1 cellular context compared by ENCODE assay signal in the genomic region with DNA sequence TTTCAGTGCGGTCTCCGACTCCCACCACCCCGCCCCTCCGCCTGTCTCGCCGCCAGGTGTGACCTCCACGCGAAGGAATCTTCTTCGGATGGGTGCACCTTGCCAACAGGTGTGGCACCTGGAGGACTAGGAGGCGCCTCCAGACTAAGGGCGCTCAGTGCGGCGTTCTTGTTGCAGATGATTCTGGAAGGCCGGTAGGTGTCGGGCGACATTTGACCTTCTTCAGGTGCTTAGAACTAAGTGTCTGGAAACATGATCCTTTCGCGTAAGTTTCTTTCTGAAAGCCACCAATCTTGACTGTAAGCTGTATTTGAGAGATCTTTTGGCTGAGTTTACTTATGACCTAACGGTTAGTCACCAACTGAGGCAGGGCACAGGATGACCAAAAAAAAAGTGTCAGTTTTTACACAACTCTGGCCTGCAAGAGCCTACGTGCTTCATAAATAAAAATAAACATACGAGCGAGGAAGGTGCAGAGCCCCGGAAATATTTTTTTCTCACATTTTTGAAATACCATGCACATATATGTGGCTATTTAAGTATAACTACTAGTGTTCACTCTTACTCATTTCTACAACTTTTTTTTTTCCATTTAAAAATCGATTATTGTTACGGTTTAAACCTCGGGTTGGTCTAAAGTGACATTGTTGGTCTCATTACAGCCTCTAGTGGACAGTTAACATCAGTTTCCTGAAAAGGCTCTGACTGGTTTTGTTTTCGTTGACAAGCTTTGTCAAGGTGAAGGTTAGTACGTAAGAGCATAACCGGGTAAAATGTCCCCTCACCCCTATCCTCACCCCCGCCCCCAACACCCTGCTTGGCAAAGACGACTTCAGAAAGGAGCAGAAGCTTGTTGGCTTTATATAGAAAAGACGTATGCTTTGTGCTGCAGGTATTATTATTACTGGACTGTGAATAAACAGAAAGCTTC.
TF ChIP-seq lines count a peak whose summit lies in the region.

No MANE protein-coding gene starts in this region.

TF ChIP-seq in SK-N-SH, 30 proteins besides CTCF, POLR2A, EP300 and RAD21 (continued from another document):
- TF ChIP-seq, protein P1, sequence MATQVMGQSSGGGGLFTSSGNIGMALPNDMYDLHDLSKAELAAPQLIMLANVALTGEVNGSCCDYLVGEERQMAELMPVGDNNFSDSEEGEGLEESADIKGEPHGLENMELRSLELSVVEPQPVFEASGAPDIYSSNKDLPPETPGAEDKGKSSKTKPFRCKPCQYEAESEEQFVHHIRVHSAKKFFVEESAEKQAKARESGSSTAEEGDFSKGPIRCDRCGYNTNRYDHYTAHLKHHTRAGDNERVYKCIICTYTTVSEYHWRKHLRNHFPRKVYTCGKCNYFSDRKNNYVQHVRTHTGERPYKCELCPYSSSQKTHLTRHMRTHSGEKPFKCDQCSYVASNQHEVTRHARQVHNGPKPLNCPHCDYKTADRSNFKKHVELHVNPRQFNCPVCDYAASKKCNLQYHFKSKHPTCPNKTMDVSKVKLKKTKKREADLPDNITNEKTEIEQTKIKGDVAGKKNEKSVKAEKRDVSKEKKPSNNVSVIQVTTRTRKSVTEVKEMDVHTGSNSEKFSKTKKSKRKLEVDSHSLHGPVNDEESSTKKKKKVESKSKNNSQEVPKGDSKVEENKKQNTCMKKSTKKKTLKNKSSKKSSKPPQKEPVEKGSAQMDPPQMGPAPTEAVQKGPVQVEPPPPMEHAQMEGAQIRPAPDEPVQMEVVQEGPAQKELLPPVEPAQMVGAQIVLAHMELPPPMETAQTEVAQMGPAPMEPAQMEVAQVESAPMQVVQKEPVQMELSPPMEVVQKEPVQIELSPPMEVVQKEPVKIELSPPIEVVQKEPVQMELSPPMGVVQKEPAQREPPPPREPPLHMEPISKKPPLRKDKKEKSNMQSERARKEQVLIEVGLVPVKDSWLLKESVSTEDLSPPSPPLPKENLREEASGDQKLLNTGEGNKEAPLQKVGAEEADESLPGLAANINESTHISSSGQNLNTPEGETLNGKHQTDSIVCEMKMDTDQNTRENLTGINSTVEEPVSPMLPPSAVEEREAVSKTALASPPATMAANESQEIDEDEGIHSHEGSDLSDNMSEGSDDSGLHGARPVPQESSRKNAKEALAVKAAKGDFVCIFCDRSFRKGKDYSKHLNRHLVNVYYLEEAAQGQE (IDR thresholded peaks at IDR 0.05; ENCODE audit: low read depth, low read length), result no peak
- TF ChIP-seq JUND (IDR thresholded peaks at IDR 0.05), result peak; percentile 64
- no peak for TF ChIP-seq EZH2phosphoT487 (IDR thresholded peaks at IDR 0.05; ENCODE audit: borderline replicate concordance, low read depth)
- TF ChIP-seq SIN3A (IDR thresholded peaks at IDR 0.05; ENCODE audit: borderline replicate concordance, low read depth, low read length), result peak; percentile 31; the same call in 1 of the 2 replicates
- TF ChIP-seq YY1 (IDR thresholded peaks at IDR 0.05; ENCODE audit: low read depth), result no peak
- TF ChIP-seq, protein P2, sequence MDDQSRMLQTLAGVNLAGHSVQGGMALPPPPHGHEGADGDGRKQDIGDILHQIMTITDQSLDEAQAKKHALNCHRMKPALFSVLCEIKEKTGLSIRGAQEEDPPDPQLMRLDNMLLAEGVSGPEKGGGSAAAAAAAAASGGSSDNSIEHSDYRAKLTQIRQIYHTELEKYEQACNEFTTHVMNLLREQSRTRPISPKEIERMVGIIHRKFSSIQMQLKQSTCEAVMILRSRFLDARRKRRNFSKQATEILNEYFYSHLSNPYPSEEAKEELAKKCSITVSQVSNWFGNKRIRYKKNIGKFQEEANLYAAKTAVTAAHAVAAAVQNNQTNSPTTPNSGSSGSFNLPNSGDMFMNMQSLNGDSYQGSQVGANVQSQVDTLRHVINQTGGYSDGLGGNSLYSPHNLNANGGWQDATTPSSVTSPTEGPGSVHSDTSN (IDR thresholded peaks at IDR 0.05), result peak; percentile 31; the same call in 1 of the 2 replicates
- TF ChIP-seq, protein P3, sequence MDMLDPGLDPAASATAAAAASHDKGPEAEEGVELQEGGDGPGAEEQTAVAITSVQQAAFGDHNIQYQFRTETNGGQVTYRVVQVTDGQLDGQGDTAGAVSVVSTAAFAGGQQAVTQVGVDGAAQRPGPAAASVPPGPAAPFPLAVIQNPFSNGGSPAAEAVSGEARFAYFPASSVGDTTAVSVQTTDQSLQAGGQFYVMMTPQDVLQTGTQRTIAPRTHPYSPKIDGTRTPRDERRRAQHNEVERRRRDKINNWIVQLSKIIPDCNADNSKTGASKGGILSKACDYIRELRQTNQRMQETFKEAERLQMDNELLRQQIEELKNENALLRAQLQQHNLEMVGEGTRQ (IDR thresholded peaks at IDR 0.05; ENCODE audit: borderline replicate concordance, low read depth, low read length), result no peak
- TF ChIP-seq RCOR1 (IDR thresholded peaks at IDR 0.05; ENCODE audit: low read length), result no peak
- TF ChIP-seq FOSL2 (IDR thresholded peaks at IDR 0.05; ENCODE audit: borderline replicate concordance, low read depth), result peak; percentile 74; the same call in 1 of the 2 replicates
- TF ChIP-seq, protein P4, sequence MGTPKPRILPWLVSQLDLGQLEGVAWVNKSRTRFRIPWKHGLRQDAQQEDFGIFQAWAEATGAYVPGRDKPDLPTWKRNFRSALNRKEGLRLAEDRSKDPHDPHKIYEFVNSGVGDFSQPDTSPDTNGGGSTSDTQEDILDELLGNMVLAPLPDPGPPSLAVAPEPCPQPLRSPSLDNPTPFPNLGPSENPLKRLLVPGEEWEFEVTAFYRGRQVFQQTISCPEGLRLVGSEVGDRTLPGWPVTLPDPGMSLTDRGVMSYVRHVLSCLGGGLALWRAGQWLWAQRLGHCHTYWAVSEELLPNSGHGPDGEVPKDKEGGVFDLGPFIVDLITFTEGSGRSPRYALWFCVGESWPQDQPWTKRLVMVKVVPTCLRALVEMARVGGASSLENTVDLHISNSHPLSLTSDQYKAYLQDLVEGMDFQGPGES (IDR thresholded peaks at IDR 0.05; ENCODE audit: low read depth, low read length), result no peak
- TF ChIP-seq, protein P5, sequence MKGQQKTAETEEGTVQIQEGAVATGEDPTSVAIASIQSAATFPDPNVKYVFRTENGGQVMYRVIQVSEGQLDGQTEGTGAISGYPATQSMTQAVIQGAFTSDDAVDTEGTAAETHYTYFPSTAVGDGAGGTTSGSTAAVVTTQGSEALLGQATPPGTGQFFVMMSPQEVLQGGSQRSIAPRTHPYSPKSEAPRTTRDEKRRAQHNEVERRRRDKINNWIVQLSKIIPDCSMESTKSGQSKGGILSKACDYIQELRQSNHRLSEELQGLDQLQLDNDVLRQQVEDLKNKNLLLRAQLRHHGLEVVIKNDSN (IDR thresholded peaks at IDR 0.05; ENCODE audit: borderline replicate concordance, low read depth), result no peak
- TF ChIP-seq CHD2 (IDR thresholded peaks at IDR 0.05; ENCODE audit: low read length, partially characterized antibody), result no peak
- TF ChIP-seq TAF1 (IDR thresholded peaks at IDR 0.05; ENCODE audit: borderline replicate concordance, low read depth, low read length), result no peak
- TF ChIP-seq NFIC (IDR thresholded peaks at IDR 0.05; ENCODE audit: borderline replicate concordance), result peak; percentile 78; the same call in 1 of the 2 replicates
- no peak for TF ChIP-seq RFX5 (IDR thresholded peaks at IDR 0.05; ENCODE audit: low read length)
- TF ChIP-seq GABPA (IDR thresholded peaks at IDR 0.05; ENCODE audit: low read depth), result no peak
- TF ChIP-seq POLR2AphosphoS5 (IDR thresholded peaks at IDR 0.05; ENCODE audit: low read depth, low read length), result 0 out of 2 replicates have a peak, but pooled peaks have one; percentile 44
- no peak for TF ChIP-seq MEF2A (IDR thresholded peaks at IDR 0.05; ENCODE audit: borderline replicate concordance, low read depth)
- no peak; the same call in 1 of the 2 replicates for TF ChIP-seq ELF1 (IDR thresholded peaks at IDR 0.05)
- TF ChIP-seq RXRA (IDR thresholded peaks at IDR 0.05; ENCODE audit: borderline replicate concordance, low read depth), result 0 out of 2 replicates have a peak, but pooled peaks have one; percentile 43
- no peak for TF ChIP-seq MXI1 (IDR thresholded peaks at IDR 0.05; ENCODE audit: low read depth, low read length)
TF ChIP-seq in SK-N-SH: peak in this region for 10.
